ENCODE assay signal across 9 cellular contexts in genomic region chr5:34522599-34523381, GRCh38.
A peak's percentile ranks its signal among the peaks of the same experiment; 100 is the strongest.
DNase-seq lines count a peak whose midpoint lies in the region; ATAC-seq lines count a peak whose summit lies in the region.
"Had no signal": no experiment of that assay in that cellular context is flagged by ENCODE, and none has a peak within 500 bp of the region (broad histone marks: within the 10 kb centered on the region; RNA-seq: fewer than 3 reads in every experiment).

No MANE protein-coding gene starts in this region.

- H3K18ac ChIP-seq in mesenchymal stem cell (ENCODE audit: low read depth in 1 of 2, low read length in 2 of 2): no peak overlapping the region

- H3K36me3 ChIP-seq in CD4-positive, CD25-positive, alpha-beta regulatory T cell (ENCODE audit: control insufficient read depth, insufficient read depth, low read length): no peaks in the 10 kb centered on the region
- H3K36me3 ChIP-seq in mesenchymal stem cell (ENCODE audit: control insufficient read depth in 1 of 2, insufficient read depth in 2 of 2, low read depth in 1 of 2, low read length in 2 of 2): no peaks in the 10 kb centered on the region

- H3K36me3 Mint-ChIP-seq in CD4-positive, CD25-positive, alpha-beta regulatory T cell: no peaks in the 10 kb centered on the region
- H3K36me3 Mint-ChIP-seq in activated CD4-positive, alpha-beta T cell treated with anti-CD3 and anti-CD28 coated beads, Interleukin-2, amount 10 ng/mL, durations not matched to agents 7 days and 5 days (ENCODE audit: low read depth): no peaks in the 10 kb centered on the region
- no peaks in the 10 kb centered on the region for H3K36me3 Mint-ChIP-seq in stimulated activated naive B cell treated with anti-CD40 and anti-IgM and Interleukin-4, amounts not matched to agents 10 μg/mL and 1 μg/mL and 100 μg/mL, for 72 hours
- H3K36me3 Mint-ChIP-seq: activated naive CD8-positive, alpha-beta T cell had no signal

- peak; percentile 6 to 66 (median 32) for DNase-seq in CD4-positive, CD25-positive, alpha-beta regulatory T cell
- DNase-seq in GM19240 (ENCODE audit: insufficient read length, low spot score) (peak; percentile 30), NCI-H524 (lab: John Stamatoyannopoulos, UW) (peak; percentile 64 to 82), mesenchymal stem cell (peak; percentile 87)
- DNase-seq in activated CD4-positive, alpha-beta T cell treated with anti-CD3 and anti-CD28 coated beads, Interleukin-2, amount 10 ng/mL, durations not matched to agents 7 days and 5 days: peak; percentile 65
- peak; percentile 10 for DNase-seq in effector CD8-positive, alpha-beta T cell (lab: John Stamatoyannopoulos, UW)
- DNase-seq in stimulated activated naive B cell treated with anti-CD40 and anti-IgM and Interleukin-4, amounts not matched to agents 10 μg/mL and 1 μg/mL and 100 μg/mL, for 72 hours: peak; percentile 36

- no peak overlapping the region for H2BK12ac ChIP-seq in mesenchymal stem cell (ENCODE audit: low read length in 2 of 2)

- peaks cover 9% of the 10 kb centered on the region for H3K27me3 Mint-ChIP-seq in CD4-positive, CD25-positive, alpha-beta regulatory T cell
- H3K27me3 Mint-ChIP-seq in activated CD4-positive, alpha-beta T cell treated with anti-CD3 and anti-CD28 coated beads, Interleukin-2, amount 10 ng/mL, durations not matched to agents 7 days and 5 days: peaks cover 7% of the 10 kb centered on the region
- H3K27me3 Mint-ChIP-seq in stimulated activated naive B cell treated with anti-CD40 and anti-IgM and Interleukin-4, amounts not matched to agents 10 μg/mL and 1 μg/mL and 100 μg/mL, for 72 hours: peaks cover 0 to 4% of the 10 kb centered on the region in 2 donors

- H3K27ac Mint-ChIP-seq in CD4-positive, CD25-positive, alpha-beta regulatory T cell: no peak overlapping the region
- H3K27ac Mint-ChIP-seq in activated CD4-positive, alpha-beta T cell treated with anti-CD3 and anti-CD28 coated beads, Interleukin-2, amount 10 ng/mL, durations not matched to agents 7 days and 5 days: no peak overlapping the region
- H3K27ac Mint-ChIP-seq in stimulated activated naive B cell treated with anti-CD40 and anti-IgM and Interleukin-4, amounts not matched to agents 10 μg/mL and 1 μg/mL and 100 μg/mL, for 72 hours: no peak overlapping the region
- H3K27ac Mint-ChIP-seq: activated naive CD8-positive, alpha-beta T cell had no signal

- H2AFZ ChIP-seq in mesenchymal stem cell (ENCODE audit: low read depth, low read length): no peak overlapping the region

- H3K4me2 ChIP-seq in mesenchymal stem cell (ENCODE audit: low read length, poor library complexity, severe bottlenecking): no peak overlapping the region

- H3K9ac ChIP-seq in mesenchymal stem cell (ENCODE audit: low read length): peak overlapping the region; percentile 54

- H3K9me3 Mint-ChIP-seq in CD4-positive, CD25-positive, alpha-beta regulatory T cell: no peaks in the 10 kb centered on the region
- H3K9me3 Mint-ChIP-seq in activated CD4-positive, alpha-beta T cell treated with anti-CD3 and anti-CD28 coated beads, Interleukin-2, amount 10 ng/mL, durations not matched to agents 7 days and 5 days: no peaks in the 10 kb centered on the region
- no peaks in the 10 kb centered on the region for H3K9me3 Mint-ChIP-seq in stimulated activated naive B cell treated with anti-CD40 and anti-IgM and Interleukin-4, amounts not matched to agents 10 μg/mL and 1 μg/mL and 100 μg/mL, for 72 hours

- no peak overlapping the region for H3K27ac ChIP-seq in CD4-positive, CD25-positive, alpha-beta regulatory T cell (ENCODE audit: insufficient read depth, low read length, poor library complexity, severe bottlenecking)
- peak overlapping the region; percentile 55 for H3K27ac ChIP-seq in mesenchymal stem cell (ENCODE audit: low read length, poor library complexity, severe bottlenecking)

- H2BK5ac ChIP-seq in mesenchymal stem cell (ENCODE audit: low read depth, low read length, poor library complexity, severe bottlenecking): peak overlapping the region; percentile 38

- no peak overlapping the region for H3K4ac ChIP-seq in mesenchymal stem cell (ENCODE audit: low read depth in 1 of 2, low read length in 2 of 2)

- H3K4me1 ChIP-seq in CD4-positive, CD25-positive, alpha-beta regulatory T cell (ENCODE audit: control insufficient read depth, insufficient read depth, low read length, poor library complexity, severe bottlenecking): no peaks in the 10 kb centered on the region
- H3K4me1 ChIP-seq in mesenchymal stem cell (ENCODE audit: control insufficient read depth, insufficient read depth, low read depth, low read length): peaks cover 3% of the 10 kb centered on the region

- H3K4me3 Mint-ChIP-seq in CD4-positive, CD25-positive, alpha-beta regulatory T cell: no peak overlapping the region
- H3K4me3 Mint-ChIP-seq in activated CD4-positive, alpha-beta T cell treated with anti-CD3 and anti-CD28 coated beads, Interleukin-2, amount 10 ng/mL, durations not matched to agents 7 days and 5 days: no peak overlapping the region
- H3K4me3 Mint-ChIP-seq in stimulated activated naive B cell treated with anti-CD40 and anti-IgM and Interleukin-4, amounts not matched to agents 10 μg/mL and 1 μg/mL and 100 μg/mL, for 72 hours: no peak overlapping the region
- H3K4me3 Mint-ChIP-seq: activated naive CD8-positive, alpha-beta T cell had no signal

- peak overlapping the region; percentile 27 for H3K4me3 ChIP-seq in CD4-positive, CD25-positive, alpha-beta regulatory T cell (ENCODE audit: low read depth, low read length)
- H3K4me3 ChIP-seq in mesenchymal stem cell (ENCODE audit: insufficient read depth in 1 of 2, low read depth in 1 of 2, low read length in 2 of 2): no peak overlapping the region

- H3K9me3 ChIP-seq in CD4-positive, CD25-positive, alpha-beta regulatory T cell (ENCODE audit: control insufficient read depth in 2 of 2, low read length in 2 of 2): no peaks in the 10 kb centered on the region
- H3K9me3 ChIP-seq in mesenchymal stem cell (ENCODE audit: control insufficient read depth, low read length): no peaks in the 10 kb centered on the region

- POLR2A ChIA-PET in activated CD4-positive, alpha-beta T cell treated with anti-CD3 and anti-CD28 coated beads, Interleukin-2, amount 10 ng/mL, durations not matched to agents 7 days and 5 days (lab: Charles Lee): no interaction called here

- H3K23ac ChIP-seq in mesenchymal stem cell (ENCODE audit: low read length in 2 of 2): no peak overlapping the region

- H2BK120ac ChIP-seq in mesenchymal stem cell (ENCODE audit: low read depth, low read length): no peak overlapping the region

- H4K91ac ChIP-seq in mesenchymal stem cell (ENCODE audit: low read length): no peak overlapping the region

- H3K14ac ChIP-seq in mesenchymal stem cell (ENCODE audit: low read length in 2 of 2): no peak overlapping the region

- H3K27me3 ChIP-seq in CD4-positive, CD25-positive, alpha-beta regulatory T cell (ENCODE audit: control insufficient read depth, insufficient read depth, low read length): no peaks in the 10 kb centered on the region
- H3K27me3 ChIP-seq in mesenchymal stem cell (ENCODE audit: control insufficient read depth in 1 of 2, insufficient read depth in 1 of 2, low read length in 2 of 2): no peaks in the 10 kb centered on the region

- H3K4me1 Mint-ChIP-seq in CD4-positive, CD25-positive, alpha-beta regulatory T cell: peaks cover 0 to 6% (median 0%) of the 10 kb centered on the region in 4 donors
- no peaks in the 10 kb centered on the region for H3K4me1 Mint-ChIP-seq in activated CD4-positive, alpha-beta T cell treated with anti-CD3 and anti-CD28 coated beads, Interleukin-2, amount 10 ng/mL, durations not matched to agents 7 days and 5 days
- H3K4me1 Mint-ChIP-seq in stimulated activated naive B cell treated with anti-CD40 and anti-IgM and Interleukin-4, amounts not matched to agents 10 μg/mL and 1 μg/mL and 100 μg/mL, for 72 hours: peaks cover 0 to 3% of the 10 kb centered on the region in 2 donors

- H2BK15ac ChIP-seq in mesenchymal stem cell (ENCODE audit: low read depth, poor library complexity, severe bottlenecking): no peak overlapping the region

- peak; percentile 50 to 60 for ATAC-seq in CD4-positive, CD25-positive, alpha-beta regulatory T cell (ENCODE audit: low read depth in 2 of 2)
- ATAC-seq in HG03442 (IDR thresholded peaks at IDR 0.05; ENCODE audit: unreplicated experiment): peak; percentile 85
- peak; percentile 83 to 87 for ATAC-seq in stimulated activated naive B cell treated with anti-CD40 and anti-IgM and Interleukin-4, amounts not matched to agents 10 μg/mL and 1 μg/mL and 100 μg/mL, for 72 hours (replicated peaks)

- H4K8ac ChIP-seq in mesenchymal stem cell (ENCODE audit: low read length): no peak overlapping the region

- 35% methylated on average over 11 of the region's 11 CpGs for WGBS in mesenchymal stem cell

- H2AK5ac ChIP-seq in mesenchymal stem cell (ENCODE audit: low read length, severe bottlenecking): no peak overlapping the region

- CTCF ChIA-PET in activated CD4-positive, alpha-beta T cell treated with anti-CD3 and anti-CD28 coated beads, Interleukin-2, amount 10 ng/mL, durations not matched to agents 7 days and 5 days (lab: Charles Lee): interaction anchor here (1.2 to 1.7 kb wide), 3 partner anchors 9 to 375 kb away, joined by 3 to 5 read pairs (median 4); no protein-coding TSS in a partner anchor

- peaks cover 1% of the 10 kb centered on the region for H3K79me1 ChIP-seq in mesenchymal stem cell (replicated peaks; ENCODE audit: low read length, poor library complexity, severe bottlenecking)

Comparison
In these comparisons a context has a peak if more than half of its experiments do, and no peak if none do; other contexts are left out.
1. DNase-seq: peak in every context shown above with its lines; median percentile 87 in mesenchymal stem cell; 73 in NCI-H524; 65 in activated CD4-positive, alpha-beta T cell treated with anti-CD3 and anti-CD28 coated beads, Interleukin-2, amount 10 ng/mL, durations not matched to agents 7 days and 5 days; 36 in stimulated activated naive B cell treated with anti-CD40 and anti-IgM and Interleukin-4, amounts not matched to agents 10 μg/mL and 1 μg/mL and 100 μg/mL, for 72 hours; 32 in CD4-positive, CD25-positive, alpha-beta regulatory T cell; 30 in GM19240; 10 in effector CD8-positive, alpha-beta T cell.